ENCODE assay signal across 8 cellular contexts in genomic region chrX:103688949-103689348, GRCh38. TPM values are rescaled to one million over a fixed set of nuclear protein-coding genes. Genes with fewer than 3 reads are reported as not detected.
DNase-seq lines count a peak whose midpoint lies in the region; ATAC-seq, FAIRE-seq and TF ChIP-seq lines count a peak whose summit lies in the region.

No MANE protein-coding gene starts in this region.

- H3K36me3 ChIP-seq in CD4-positive, CD25-positive, alpha-beta regulatory T cell (ENCODE audit: control insufficient read depth, insufficient read depth, low read length) = peaks cover 6% of the 10 kb centered on the region
- H3K36me3 ChIP-seq in OCI-LY3 (replicated peaks; ENCODE audit: low read depth, low read length) = peaks cover 12% of the 10 kb centered on the region
- peaks cover 0 to 9% of the 10 kb centered on the region in 2 experiments for H3K36me3 ChIP-seq in endothelial cell of umbilical vein (ENCODE audit: control insufficient read depth in 2 of 2, extremely low read depth in 1 of 2, insufficient read depth in 2 of 2, low read length in 2 of 2)
- H3K36me3 ChIP-seq in parathyroid adenoma (ENCODE audit: control insufficient read depth, insufficient read depth, low read length) = no peaks in the 10 kb centered on the region

- peaks cover 33% of the 10 kb centered on the region for H3K79me2 ChIP-seq in OCI-LY3 (ENCODE audit: low read length)
- peaks cover 21% of the 10 kb centered on the region for H3K79me2 ChIP-seq in endothelial cell of umbilical vein (ENCODE audit: control insufficient read depth, insufficient read depth, low read length)
- no peaks in the 10 kb centered on the region for H3K79me2 ChIP-seq in parathyroid adenoma

- H4K20me1 ChIP-seq in OCI-LY3 (ENCODE audit: insufficient read depth, low read length) (0 out of 2 replicates have a peak, but pooled peaks cover 5% of the 10 kb centered on the region), endothelial cell of umbilical vein (replicated peaks; ENCODE audit: control insufficient read depth, extremely low read depth, insufficient read depth, low read length) (no peaks in the 10 kb centered on the region)

- no peak overlapping the region for H3K27ac ChIP-seq in CD4-positive, CD25-positive, alpha-beta regulatory T cell (ENCODE audit: insufficient read depth, low read length, poor library complexity, severe bottlenecking)
- H3K27ac ChIP-seq in OCI-LY3 (ENCODE audit: low read length) (no peak overlapping the region), endothelial cell of umbilical vein (ENCODE audit: insufficient read depth, low read depth, low read length) (no peak overlapping the region), parathyroid adenoma (peak overlapping the region; percentile 96)

- CTCF ChIA-PET in HEK293T (lab: Yijun Ruan, JAX) = interaction anchor here (0.6 to 2.2 kb wide), 3 partner anchors 14 to 31 kb away, joined by 3 to 9 read pairs (median 3); no protein-coding TSS in a partner anchor
- CTCF ChIA-PET in endothelial cell of umbilical vein (lab: Charles Lee) = no interaction called here

- H3K27me3 Mint-ChIP-seq in CD4-positive, CD25-positive, alpha-beta regulatory T cell = no peaks in the 10 kb centered on the region

- no peaks in the 10 kb centered on the region for H3K27me3 ChIP-seq in CD4-positive, CD25-positive, alpha-beta regulatory T cell (ENCODE audit: control insufficient read depth, insufficient read depth, low read length)
- H3K27me3 ChIP-seq in OCI-LY3 (ENCODE audit: low read depth, low read length) = no peaks in the 10 kb centered on the region
- H3K27me3 ChIP-seq in endothelial cell of umbilical vein (ENCODE audit: control insufficient read depth in 2 of 2, insufficient read depth in 2 of 2, low read length in 2 of 2) = no peaks in the 10 kb centered on the region
- no peaks in the 10 kb centered on the region for H3K27me3 ChIP-seq in parathyroid adenoma (ENCODE audit: control insufficient read depth, insufficient read depth, low read length)

- no peaks in the 10 kb centered on the region for H3K9me3 ChIP-seq in CD4-positive, CD25-positive, alpha-beta regulatory T cell (ENCODE audit: control insufficient read depth in 2 of 2, low read length in 2 of 2)
- H3K9me3 ChIP-seq in OCI-LY3 (ENCODE audit: insufficient read depth, low read length) (no peaks in the 10 kb centered on the region), endothelial cell of umbilical vein (replicated peaks; ENCODE audit: control insufficient read depth, insufficient read depth, low read length) (no peaks in the 10 kb centered on the region), parathyroid adenoma (ENCODE audit: control insufficient read depth, low read length) (no peaks in the 10 kb centered on the region)

- no peak for TF ChIP-seq POLR2A in endothelial cell of umbilical vein (IDR thresholded peaks at IDR 0.05; ENCODE audit: low read depth, low read length)

- peaks cover 7% of the 10 kb centered on the region for H3K4me1 ChIP-seq in CD4-positive, CD25-positive, alpha-beta regulatory T cell (ENCODE audit: control insufficient read depth, insufficient read depth, low read length, poor library complexity, severe bottlenecking)
- peaks cover 14% of the 10 kb centered on the region for H3K4me1 ChIP-seq in OCI-LY3 (ENCODE audit: low read length)
- peaks cover 17% of the 10 kb centered on the region for H3K4me1 ChIP-seq in endothelial cell of umbilical vein (ENCODE audit: control insufficient read depth, extremely low read depth, insufficient read depth, low read length)
- no peaks in the 10 kb centered on the region for H3K4me1 ChIP-seq in parathyroid adenoma

- H3K4me2 ChIP-seq in OCI-LY3 (ENCODE audit: low read length) (no peak overlapping the region), endothelial cell of umbilical vein (ENCODE audit: insufficient read depth, low read length) (peak overlapping the region; percentile 81), parathyroid adenoma (ENCODE audit: low read length) (no peak overlapping the region)

- peaks cover 0 to 10% (median 2%) of the 10 kb centered on the region in 4 donors for H3K4me1 Mint-ChIP-seq in CD4-positive, CD25-positive, alpha-beta regulatory T cell

- H3K27ac Mint-ChIP-seq in CD4-positive, CD25-positive, alpha-beta regulatory T cell = peak overlapping the region in 1 of 3 donors; percentile 25

- POLR2A ChIA-PET in HEK293T (lab: Yijun Ruan, JAX) = no interaction called here
- POLR2A ChIA-PET in endothelial cell of umbilical vein (lab: Charles Lee) = no interaction called here

- no TSS peak for BruUV-seq in endothelial cell of umbilical vein (replicated peaks; lab: Mats Ljungman, UMichigan)

- dilution Hi-C loops in endothelial cell of umbilical vein (cut with MboI; ENCODE audit: extremely low pct_ligation_motif_present, low sequenced_read_pairs) = no loop called here

- intact Hi-C loops in endothelial cell of umbilical vein (cut with micrococcal nuclease) = loop anchor here (1.0 to 5.0 kb wide), 5 partner anchors 85 to 478 kb away; partner anchors contain the start of genes FAM199X and ZCCHC18

- peak overlapping the region; percentile 5 for H3K4me3 ChIP-seq in CD4-positive, CD25-positive, alpha-beta regulatory T cell (ENCODE audit: low read depth, low read length)
- H3K4me3 ChIP-seq in OCI-LY3 (ENCODE audit: low read length) (no peak overlapping the region), endothelial cell of umbilical vein (replicated peaks in 1 of 3; ENCODE audit: insufficient read depth in 1 of 3, low read depth in 1 of 3, low read length in 3 of 3) (no peak overlapping the region), parathyroid adenoma (ENCODE audit: low read depth, low read length) (no peak overlapping the region)

- peak; percentile 66 for TF ChIP-seq CTCF in OCI-LY3 (IDR thresholded peaks at IDR 0.05; ENCODE audit: low read depth, low read length)
- peak; percentile 37 to 42 for TF ChIP-seq CTCF in endothelial cell of umbilical vein (IDR thresholded peaks at IDR 0.05; ENCODE audit: extremely low read depth in 1 of 2, insufficient read depth in 1 of 2, low read depth in 1 of 2, low read length in 2 of 2)
- TF ChIP-seq CTCF in parathyroid adenoma (IDR thresholded peaks at IDR 0.05) = peak; percentile 64

- DNase-seq in CD4-positive, CD25-positive, alpha-beta regulatory T cell = peak in 2 of 3 donors; percentile 37 to 44
- peak; percentile 49 for DNase-seq in HEK293T (ENCODE audit: extremely low spot score)
- peak; percentile 29 for DNase-seq in endothelial cell of umbilical vein (ENCODE audit: low read depth, low spot score)
- DNase-seq in activated effector memory CD4-positive, alpha-beta T cell treated with Interleukin-2 at 50 U/mL for 16 hours = no peak

- peaks cover under 1% of the 10 kb centered on the region for H3K36me3 Mint-ChIP-seq in CD4-positive, CD25-positive, alpha-beta regulatory T cell

- H2AFZ ChIP-seq in OCI-LY3 (ENCODE audit: low read depth, low read length) (no peak overlapping the region), endothelial cell of umbilical vein (ENCODE audit: low read depth, low read length) (no peak overlapping the region), parathyroid adenoma (no peak overlapping the region)

- no peak for ATAC-seq in CD4-positive, CD25-positive, alpha-beta regulatory T cell (ENCODE audit: low read depth in 2 of 2)
- ATAC-seq in GM21717 (IDR thresholded peaks at IDR 0.05; ENCODE audit: unreplicated experiment) (no peak), GM18502 (IDR thresholded peaks at IDR 0.05; ENCODE audit: poor library complexity, unreplicated experiment) (no peak)

- peak overlapping the region in 1 of 4 donors; percentile 52 for H3K4me3 Mint-ChIP-seq in CD4-positive, CD25-positive, alpha-beta regulatory T cell

- H3K9ac ChIP-seq in OCI-LY3 (ENCODE audit: low read length) = no peak overlapping the region
- no peak overlapping the region for H3K9ac ChIP-seq in endothelial cell of umbilical vein (replicated peaks; ENCODE audit: extremely low read depth, insufficient read depth, low read length)
- H3K9ac ChIP-seq in parathyroid adenoma = no peak overlapping the region

- no peaks in the 10 kb centered on the region for H3K9me1 ChIP-seq in endothelial cell of umbilical vein (replicated peaks; ENCODE audit: control insufficient read depth, extremely low read depth, insufficient read depth, low read length)

- FAIRE-seq in endothelial cell of umbilical vein (lab: Jason Lieb, UNC) = no peak

- H3K9me3 Mint-ChIP-seq in CD4-positive, CD25-positive, alpha-beta regulatory T cell = no peaks in the 10 kb centered on the region

TF ChIP-seq in HEK293T, 16 proteins besides CTCF, POLR2A, EP300 and RAD21 (continues in another document):
- TF ChIP-seq TARDBP (IDR thresholded peaks at IDR 0.05) = no peak
- no peak for TF ChIP-seq SP1 (IDR thresholded peaks at IDR 0.05)
- TF ChIP-seq ELF4 (IDR thresholded peaks at IDR 0.05) = no peak
- no peak for TF ChIP-seq SUZ12 (IDR thresholded peaks at IDR 0.05)
- TF ChIP-seq BHLHE40 (IDR thresholded peaks at IDR 0.05; ENCODE audit: borderline replicate concordance) = no peak

TF ChIP-seq in endothelial cell of umbilical vein, 7 proteins besides CTCF, POLR2A, EP300 and RAD21 (continues in another document):
- TF ChIP-seq GATA2 (IDR thresholded peaks at IDR 0.05; ENCODE audit: insufficient read depth, insufficient read length, low read depth, low read length) (no peak), EZH2 (IDR thresholded peaks at IDR 0.05; ENCODE audit: borderline replicate concordance, low read depth, low read length, severe bottlenecking) (no peak), POLR2AphosphoS5 (IDR thresholded peaks at IDR 0.05; ENCODE audit: insufficient read depth, low read depth, low read length) (no peak)

RNA-seq across cellular contexts. Expression of gene MORF4L2, which starts 2.5 kb away (rescaled TPM):
- 176 TPM for total RNA-seq in CD4-positive, CD25-positive, alpha-beta regulatory T cell
- 10 to 100 TPM; 61.9 to 93.3 (median 77.8) TPM for polyA plus RNA-seq in CD4-positive, CD25-positive, alpha-beta regulatory T cell
- total RNA-seq in endothelial cell of umbilical vein = 414 and 445 TPM in 2 replicates
- 208 and 331 TPM in 2 replicates for polyA plus RNA-seq in endothelial cell of umbilical vein
- 444 and 471 TPM in 2 replicates for polyA plus RNA-seq in endothelial cell of umbilical vein (2011; cell fraction: cytosol; rRNA removed)
- 315 and 479 TPM in 2 replicates for polyA plus RNA-seq in endothelial cell of umbilical vein (2011; cell fraction: nucleus; rRNA removed)
- polyA plus RNA-seq in endothelial cell of umbilical vein (2012) = 497 and 598 TPM in 2 replicates
- polyA minus RNA-seq in endothelial cell of umbilical vein = 191 and 193 TPM in 2 replicates
- polyA minus RNA-seq in endothelial cell of umbilical vein (2011; cell fraction: cytosol; rRNA and poly(A)+ RNA removed) = 103 TPM
- 91.8 and 122 TPM in 2 replicates for polyA minus RNA-seq in endothelial cell of umbilical vein (2011; cell fraction: nucleus; rRNA and poly(A)+ RNA removed)

RNA-seq across cellular contexts. Expression of gene TMEM31, which starts 21.8 kb away (rescaled TPM):
- total RNA-seq in CD4-positive, CD25-positive, alpha-beta regulatory T cell = not detected
- polyA plus RNA-seq in CD4-positive, CD25-positive, alpha-beta regulatory T cell = 1 to 10 TPM in 1 of 4 donors, not detected in 3; 1.0 TPM
- not detected in 2 replicates for total RNA-seq in endothelial cell of umbilical vein
- 0.19 TPM in 1 of 2 replicates, not detected in the other for polyA plus RNA-seq in endothelial cell of umbilical vein
- not detected in 2 replicates for polyA plus RNA-seq in endothelial cell of umbilical vein (2011; cell fraction: cytosol; rRNA removed)
- polyA plus RNA-seq in endothelial cell of umbilical vein (2011; cell fraction: nucleus; rRNA removed) = not detected in 2 replicates
- polyA plus RNA-seq in endothelial cell of umbilical vein (2012) = not detected in 2 replicates
- polyA minus RNA-seq in endothelial cell of umbilical vein = not detected in 2 replicates
- not detected for polyA minus RNA-seq in endothelial cell of umbilical vein (2011; cell fraction: cytosol; rRNA and poly(A)+ RNA removed)
- not detected in 2 replicates for polyA minus RNA-seq in endothelial cell of umbilical vein (2011; cell fraction: nucleus; rRNA and poly(A)+ RNA removed)
